8 cellular contexts compared by ENCODE assay signal in genomic region chr18:35582899-35583558, GRCh38. TPM values are rescaled to one million over a fixed set of nuclear protein-coding genes. Genes with fewer than 3 reads are reported as not detected.
DNase-seq lines count a peak whose midpoint lies in the region; ATAC-seq and TF ChIP-seq lines count a peak whose summit lies in the region.

No MANE protein-coding gene starts in this region.

- no peak overlapping the region for H3K27ac ChIP-seq in CD8-positive, alpha-beta memory T cell (ENCODE audit: low read depth, low read length)
- no peak overlapping the region for H3K27ac ChIP-seq in KMS-11
- H3K27ac ChIP-seq in upper lobe of left lung = no peak overlapping the region

- POLR2A ChIA-PET in CD8-positive, alpha-beta memory T cell (lab: Charles Lee) = interaction anchor here (1.0 to 1.4 kb wide), 3 partner anchors 34 to 389 kb away, joined by 5 to 13 read pairs (median 10); partner anchors contain the start of genes INO80C and RMP24

- H4K20me1 ChIP-seq in KMS-11 (ENCODE audit: insufficient read depth) = no peaks in the 10 kb centered on the region

- TF ChIP-seq POLR2A in upper lobe of left lung (IDR thresholded peaks at IDR 0.05) = no peak

- H3K4me3 Mint-ChIP-seq in CD8-positive, alpha-beta memory T cell = peak overlapping the region; percentile 78 to 92 (median 91)
- peak overlapping the region; percentile 81 for H3K4me3 Mint-ChIP-seq in activated T-helper 1 cell treated with anti-CD3 and anti-CD28 coated beads, Interleukin-12 subunit alpha, Interleukin-12 subunit beta, Interleukin-2, Interleukin-4 antibody, amounts not matched to agents 30 ng/mL and 10 ng/mL and 1 ng/mL, durations not matched to agents 14 hours and 24 hours and 36 hours

- no peak overlapping the region for H3K4me3 ChIP-seq in CD8-positive, alpha-beta memory T cell (ENCODE audit: low read length)
- H3K4me3 ChIP-seq in KMS-11 (IDR thresholded peaks at IDR 0.05; ENCODE audit: insufficient read depth, low read depth, low read length) (no peak overlapping the region), upper lobe of left lung (peak overlapping the region in 2 of 4 donors; percentile 77 to 80)

- H3K9me3 Mint-ChIP-seq in CD8-positive, alpha-beta memory T cell = no peaks in the 10 kb centered on the region
- peaks cover 13% of the 10 kb centered on the region for H3K9me3 Mint-ChIP-seq in activated T-helper 1 cell treated with anti-CD3 and anti-CD28 coated beads, Interleukin-12 subunit alpha, Interleukin-12 subunit beta, Interleukin-2, Interleukin-4 antibody, amounts not matched to agents 30 ng/mL and 10 ng/mL and 1 ng/mL, durations not matched to agents 14 hours and 24 hours and 36 hours

- H3K27ac Mint-ChIP-seq in CD8-positive, alpha-beta memory T cell = peak overlapping the region in 6 of 8 donors; percentile 11 to 91 (median 54)
- H3K27ac Mint-ChIP-seq in activated T-helper 1 cell treated with anti-CD3 and anti-CD28 coated beads, Interleukin-12 subunit alpha, Interleukin-12 subunit beta, Interleukin-2, Interleukin-4 antibody, amounts not matched to agents 30 ng/mL and 10 ng/mL and 1 ng/mL, durations not matched to agents 14 hours and 24 hours and 36 hours = no peak overlapping the region

- peak overlapping the region; percentile 88 for H3K4me2 ChIP-seq in KMS-11

- H3K4me1 ChIP-seq in CD8-positive, alpha-beta memory T cell (ENCODE audit: insufficient read depth, low read length) = peaks cover 13% of the 10 kb centered on the region
- H3K4me1 ChIP-seq in KMS-11 (ENCODE audit: low read depth, poor library complexity, severe bottlenecking) = peaks cover 24% of the 10 kb centered on the region
- peaks cover 12 to 22% (median 17%) of the 10 kb centered on the region in 4 donors for H3K4me1 ChIP-seq in upper lobe of left lung

- peaks cover 39% of the 10 kb centered on the region; the same call in 1 of the 2 replicates for H3K79me2 ChIP-seq in KMS-11 (ENCODE audit: insufficient read depth, low read depth)

- H3K27me3 ChIP-seq in CD8-positive, alpha-beta memory T cell (ENCODE audit: insufficient read depth, low read length, poor library complexity, severe bottlenecking) = no peaks in the 10 kb centered on the region
- H3K27me3 ChIP-seq in KMS-11 (ENCODE audit: insufficient read depth, low read depth) = no peaks in the 10 kb centered on the region
- no peaks in the 10 kb centered on the region for H3K27me3 ChIP-seq in upper lobe of left lung

- DNase-seq in CD8-positive, alpha-beta memory T cell = peak in 1 of 5 donors; percentile 7
- DNase-seq in activated T-helper 1 cell treated with anti-CD3 and anti-CD28 coated beads, Interleukin-12 subunit alpha, Interleukin-12 subunit beta, Interleukin-2, Interleukin-4 antibody, amounts not matched to agents 30 ng/mL and 10 ng/mL and 1 ng/mL, durations not matched to agents 14 hours and 24 hours and 36 hours (ENCODE audit: low spot score) = no peak
- DNase-seq in left kidney (ENCODE audit: low read depth, low spot score) = peak; percentile 88
- DNase-seq in stimulated activated CD8-positive, alpha-beta memory T cell treated with anti-CD3 and anti-CD28 coated beads, Interleukin-4, amount 100 ng/mL, for 48 hours = no peak
- DNase-seq in upper lobe of left lung = no peak
- DNase-seq in Right ventricle myocardium inferior (ENCODE audit: missing footprints) = no peak

- H3K9me3 ChIP-seq in CD8-positive, alpha-beta memory T cell (ENCODE audit: low read length) = peaks cover 4% of the 10 kb centered on the region
- H3K9me3 ChIP-seq in upper lobe of left lung = no peaks in the 10 kb centered on the region

- H3K4me1 Mint-ChIP-seq in CD8-positive, alpha-beta memory T cell = peaks cover 39 to 52% (median 47%) of the 10 kb centered on the region in 3 donors
- peaks cover 27% of the 10 kb centered on the region for H3K4me1 Mint-ChIP-seq in activated T-helper 1 cell treated with anti-CD3 and anti-CD28 coated beads, Interleukin-12 subunit alpha, Interleukin-12 subunit beta, Interleukin-2, Interleukin-4 antibody, amounts not matched to agents 30 ng/mL and 10 ng/mL and 1 ng/mL, durations not matched to agents 14 hours and 24 hours and 36 hours (ENCODE audit: low read depth)

- ATAC-seq in HG03159 (IDR thresholded peaks at IDR 0.05; ENCODE audit: unreplicated experiment) = no peak
- ATAC-seq in upper lobe of left lung (ENCODE audit: low FRiP score in 2 of 2) = no peak
- ATAC-seq in Right ventricle myocardium inferior = no peak

- H3K36me3 Mint-ChIP-seq in CD8-positive, alpha-beta memory T cell = no peaks in the 10 kb centered on the region
- H3K36me3 Mint-ChIP-seq in activated T-helper 1 cell treated with anti-CD3 and anti-CD28 coated beads, Interleukin-12 subunit alpha, Interleukin-12 subunit beta, Interleukin-2, Interleukin-4 antibody, amounts not matched to agents 30 ng/mL and 10 ng/mL and 1 ng/mL, durations not matched to agents 14 hours and 24 hours and 36 hours (ENCODE audit: low read depth) = peaks cover 12% of the 10 kb centered on the region

- no peak for TF ChIP-seq EP300 in upper lobe of left lung (IDR thresholded peaks at IDR 0.05)

- no peaks in the 10 kb centered on the region for H3K36me3 ChIP-seq in CD8-positive, alpha-beta memory T cell (ENCODE audit: insufficient read depth, low read length)
- H3K36me3 ChIP-seq in KMS-11 (ENCODE audit: insufficient read depth) = no peaks in the 10 kb centered on the region
- H3K36me3 ChIP-seq in upper lobe of left lung = no peaks in the 10 kb centered on the region

- peaks cover under 1 to 1% of the 10 kb centered on the region in 2 donors for H3K27me3 Mint-ChIP-seq in CD8-positive, alpha-beta memory T cell
- peaks cover 3% of the 10 kb centered on the region for H3K27me3 Mint-ChIP-seq in activated T-helper 1 cell treated with anti-CD3 and anti-CD28 coated beads, Interleukin-12 subunit alpha, Interleukin-12 subunit beta, Interleukin-2, Interleukin-4 antibody, amounts not matched to agents 30 ng/mL and 10 ng/mL and 1 ng/mL, durations not matched to agents 14 hours and 24 hours and 36 hours (ENCODE audit: insufficient read depth)

- TF ChIP-seq CTCF in KMS-11 (conservative IDR thresholded peaks at IDR 0.05; ENCODE audit: low read depth, low read length) (no peak), upper lobe of left lung (IDR thresholded peaks at IDR 0.05) (no peak)

- H2AFZ ChIP-seq in KMS-11 (ENCODE audit: low read depth) = no peak overlapping the region

- WGBS in upper lobe of left lung, 2 donors = 69 to 76% methylated on average over 6 of the region's 6 CpGs

- CTCF ChIA-PET in CD8-positive, alpha-beta memory T cell (lab: Charles Lee) = interaction anchor here (0.8 kb wide), 1 partner anchor 85 kb away, joined by 3 read pairs; the partner anchor contains the start of gene INO80C

- intact Hi-C loops in activated T-helper 1 cell treated with anti-CD3 and anti-CD28 coated beads, Interleukin-12 subunit alpha, Interleukin-12 subunit beta, Interleukin-2, Interleukin-4 antibody, amounts not matched to agents 30 ng/mL and 10 ng/mL and 1 ng/mL, durations not matched to agents 14 hours and 24 hours and 36 hours (cut with micrococcal nuclease) = loop anchor here (2.0 to 5.0 kb wide), 7 partner anchors 34 to 544 kb away; partner anchors contain the start of genes ELP2, INO80C, MAPRE2 and SLC39A6
- intact Hi-C loops in Right ventricle myocardium inferior (cut with DNase I) = loop anchor here (2.0 to 5.0 kb wide), 3 partner anchors 61 to 176 kb away; no protein-coding TSS in a partner anchor

- no peak overlapping the region for H3K9ac ChIP-seq in KMS-11

RNA-seq across cellular contexts. Expression of gene GALNT1, which starts 1.5 kb away (rescaled TPM):
- 10 to 100 TPM; 43.9 to 46.1 TPM for total RNA-seq in CD8-positive, alpha-beta memory T cell
- 54.8 TPM for polyA plus RNA-seq in CD8-positive, alpha-beta memory T cell
- 53.5 and 58.6 TPM in 2 replicates for total RNA-seq in activated T-helper 1 cell treated with anti-CD3 and anti-CD28 coated beads, Interleukin-12 subunit alpha, Interleukin-12 subunit beta, Interleukin-2, Interleukin-4 antibody, amounts not matched to agents 30 ng/mL and 10 ng/mL and 1 ng/mL, durations not matched to agents 14 hours and 24 hours and 36 hours
- total RNA-seq in upper lobe of left lung (10 to 100 TPM; 15.0 to 70.9 (median 38.3) TPM), Right ventricle myocardium inferior (53.2 TPM)
